ENCODE assay signal across 8 cellular contexts in genomic region chr6:118776607-118777549, GRCh38.
DNase-seq lines count a peak whose midpoint lies in the region; ATAC-seq and TF ChIP-seq lines count a peak whose summit lies in the region.

No MANE protein-coding gene starts in this region.

- no peak overlapping the region for H3K27ac ChIP-seq in effector memory CD4-positive, alpha-beta T cell (ENCODE audit: insufficient read depth, low read length, poor library complexity, severe bottlenecking)

- peaks cover 0 to 1% (median 0%) of the 10 kb centered on the region in 7 donors for H3K9me3 Mint-ChIP-seq in CD14-positive monocyte

- peak; percentile 78 for TF ChIP-seq CTCF in CD14-positive monocyte (IDR thresholded peaks at IDR 0.05)

- H3K36me3 Mint-ChIP-seq in CD14-positive monocyte: no peaks in the 10 kb centered on the region

- peak; percentile 77 for ATAC-seq in HG03520 (IDR thresholded peaks at IDR 0.05; ENCODE audit: unreplicated experiment)

- H3K4me1 Mint-ChIP-seq in CD14-positive monocyte: peaks cover 40% of the 10 kb centered on the region

- no peak overlapping the region for H3K4me3 ChIP-seq in effector memory CD4-positive, alpha-beta T cell (ENCODE audit: insufficient read depth, low read depth, low read length, poor library complexity, severe bottlenecking)

- H3K27me3 Mint-ChIP-seq in CD14-positive monocyte (ENCODE audit: low read depth in 3 of 3): peaks cover 0 to 2% (median 0%) of the 10 kb centered on the region in 3 donors

- intact Hi-C loops in CD14-positive monocyte (cut with micrococcal nuclease): loop anchor here (5.0 to 10.0 kb wide), 2 partner anchors 122 to 125 kb away; partner anchors contain the start of gene CEP85L (in 2 of the 2)

- peak overlapping the region in 1 of 7 donors; percentile 25 for H3K27ac Mint-ChIP-seq in CD14-positive monocyte

- no peaks in the 10 kb centered on the region for H3K27me3 ChIP-seq in effector memory CD4-positive, alpha-beta T cell (replicated peaks; ENCODE audit: control insufficient read depth, insufficient read depth, low read length, poor library complexity, severe bottlenecking)

- H3K4me3 Mint-ChIP-seq in CD14-positive monocyte: no peak overlapping the region

- DNase-seq in CD14-positive monocyte (ENCODE audit: low spot score): no peak
- peak; percentile 30 for DNase-seq in GM19238 (ENCODE audit: insufficient read length, low spot score)
- DNase-seq in NCI-H774 (lab: John Stamatoyannopoulos, UW): peak; percentile 65
- DNase-seq in activated CD4-positive, alpha-beta T cell treated with anti-CD3 and anti-CD28 coated beads, Interleukin-2, amount 50 U/mL, for 48 hours: peak; percentile 65 to 75
- peak; percentile 10 to 39 (median 35) for DNase-seq in effector memory CD4-positive, alpha-beta T cell
- peak; percentile 82 for DNase-seq in midbrain (lab: John Stamatoyannopoulos, UW)
- peak; percentile 6 to 73 (median 48) for DNase-seq in stimulated activated naive CD4-positive, alpha-beta T cell (lab: John Stamatoyannopoulos, UW)

- H3K4me1 ChIP-seq in effector memory CD4-positive, alpha-beta T cell (ENCODE audit: control insufficient read depth, insufficient read depth, low read length, poor library complexity, severe bottlenecking): peaks cover 12% of the 10 kb centered on the region

- H3K9me3 ChIP-seq in effector memory CD4-positive, alpha-beta T cell (ENCODE audit: control insufficient read depth, low read length): no peaks in the 10 kb centered on the region

- H3K36me3 ChIP-seq in effector memory CD4-positive, alpha-beta T cell (ENCODE audit: control insufficient read depth, insufficient read depth, low read length): no peaks in the 10 kb centered on the region
